In the genomic region with DNA sequence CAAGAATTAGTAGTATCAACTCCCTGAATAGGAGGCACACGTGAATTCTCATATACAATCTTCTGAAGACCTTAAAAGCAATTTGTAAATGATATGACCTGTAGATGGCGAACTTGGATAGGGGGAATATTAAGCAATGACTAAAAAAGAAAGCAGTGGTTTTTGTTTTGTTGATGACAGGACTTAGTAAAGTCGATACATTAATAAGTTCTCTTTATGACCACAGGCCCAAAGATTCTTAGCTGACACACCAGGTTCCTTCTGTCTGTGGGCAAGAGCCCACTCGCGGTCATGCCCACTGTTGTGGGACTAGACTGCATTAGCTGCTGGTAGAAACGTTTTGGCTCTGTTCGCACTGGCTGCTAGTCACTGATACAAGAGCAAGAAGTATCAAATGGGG, we compare ENCODE assay signal across 8 cellular contexts. TPM values are rescaled to one million over a fixed set of nuclear protein-coding genes. Genes with fewer than 3 reads are reported as not detected.
DNase-seq lines count a peak whose midpoint lies in the region; ATAC-seq and TF ChIP-seq lines count a peak whose summit lies in the region.

No MANE protein-coding gene starts in this region.

- no peak overlapping the region for H3K4me3 Mint-ChIP-seq in activated T-cell treated with anti-CD3 and anti-CD28 coated beads, Interleukin-2, amount 50 U/mL, for 72 hours
- peak overlapping the region in 1 of 5 donors; percentile 29 for H3K4me3 Mint-ChIP-seq in immature natural killer cell

- peaks cover 3 to 5% of the 10 kb centered on the region in 2 donors for H3K36me3 Mint-ChIP-seq in activated T-cell treated with anti-CD3 and anti-CD28 coated beads, Interleukin-2, amount 50 U/mL, for 72 hours (ENCODE audit: insufficient read depth in 2 of 2)
- no peaks in the 10 kb centered on the region for H3K36me3 Mint-ChIP-seq in immature natural killer cell

- H3K27ac ChIP-seq in tibial nerve, result no peak overlapping the region

- ATAC-seq in GM18517 (IDR thresholded peaks at IDR 0.05; ENCODE audit: unreplicated experiment) (peak; percentile 80), HG02884 (IDR thresholded peaks at IDR 0.05; ENCODE audit: unreplicated experiment) (peak; percentile 79)
- peak; percentile 69 to 71 for ATAC-seq in activated T-cell treated with anti-CD3 and anti-CD28 coated beads, Interleukin-2, amount 50 U/mL, for 72 hours (replicated peaks in 1 of 2)

- no peak overlapping the region for H3K27ac Mint-ChIP-seq in activated T-cell treated with anti-CD3 and anti-CD28 coated beads, Interleukin-2, amount 50 U/mL, for 72 hours
- no peak overlapping the region for H3K27ac Mint-ChIP-seq in immature natural killer cell

- no peaks in the 10 kb centered on the region for H3K27me3 Mint-ChIP-seq in activated T-cell treated with anti-CD3 and anti-CD28 coated beads, Interleukin-2, amount 50 U/mL, for 72 hours (ENCODE audit: low read depth)
- H3K27me3 Mint-ChIP-seq in immature natural killer cell (ENCODE audit: low read depth in 3 of 3), result peaks cover 0 to 4% (median 3%) of the 10 kb centered on the region in 3 donors

- no peak for TF ChIP-seq POLR2A in tibial nerve (IDR thresholded peaks at IDR 0.05)

- WGBS in tibial nerve, 2 donors, result 41 to 44% methylated on average over 7 of the region's 7 CpGs

- H3K4me1 Mint-ChIP-seq in activated T-cell treated with anti-CD3 and anti-CD28 coated beads, Interleukin-2, amount 50 U/mL, for 72 hours (ENCODE audit: low read depth), result no peaks in the 10 kb centered on the region
- peaks cover 3% of the 10 kb centered on the region in 2 donors for H3K4me1 Mint-ChIP-seq in immature natural killer cell

- no peak overlapping the region for H3K4me3 ChIP-seq in tibial nerve

- H3K36me3 ChIP-seq in tibial nerve, result peaks cover 0 to 35% (median 0%) of the 10 kb centered on the region in 3 donors

- H3K27me3 ChIP-seq in tibial nerve, result no peaks in the 10 kb centered on the region

- no peaks in the 10 kb centered on the region for H3K9me3 Mint-ChIP-seq in activated T-cell treated with anti-CD3 and anti-CD28 coated beads, Interleukin-2, amount 50 U/mL, for 72 hours
- no peaks in the 10 kb centered on the region for H3K9me3 Mint-ChIP-seq in immature natural killer cell

- peaks cover 0 to 6% (median 0%) of the 10 kb centered on the region in 4 donors for H3K4me1 ChIP-seq in tibial nerve

- TF ChIP-seq CTCF in tibial nerve (IDR thresholded peaks at IDR 0.05), result peak; percentile 27 to 41 (median 38)

- no peak for TF ChIP-seq EP300 in tibial nerve (IDR thresholded peaks at IDR 0.05)

- peak; percentile 52 for DNase-seq in COR-L47 (lab: John Stamatoyannopoulos, UW)
- peak; percentile 39 to 84 (median 58) for DNase-seq in NCI-H1417 (lab: John Stamatoyannopoulos, UW)
- peak; percentile 11 to 12 for DNase-seq in activated T-cell treated with anti-CD3 and anti-CD28 coated beads, Interleukin-2, amount 50 U/mL, for 72 hours
- peak; percentile 13 to 40 (median 16) for DNase-seq in immature natural killer cell
- DNase-seq in tibial nerve (ENCODE audit: low spot score in 2 of 2), result no peak
- no peak for DNase-seq in NK-92 treated with Interleukin-12 subunit alpha and Interleukin-12 subunit beta, amount 100 ng/mL, for 24 hours (lab: John Stamatoyannopoulos, UW)

- H3K9me3 ChIP-seq in tibial nerve, result no peaks in the 10 kb centered on the region

RNA-seq across cellular contexts. Expression of a gene that starts 30.8 kb away (rescaled TPM):
- 10 to 100 TPM; 61.6 to 64.7 TPM for total RNA-seq in activated T-cell treated with anti-CD3 and anti-CD28 coated beads, Interleukin-2, amount 50 U/mL, for 72 hours
- 1 to 10 TPM in 1 of 3 donors, under 1 TPM in 1, not detected in 1; 0.32 to 1.3 TPM for polyA plus RNA-seq in immature natural killer cell
- total RNA-seq in tibial nerve, result 10 to 100 TPM; 16.5 to 38.1 (median 31.5) TPM

RNA-seq across cellular contexts. Expression of a gene that starts 42.2 kb away (rescaled TPM):
- total RNA-seq in activated T-cell treated with anti-CD3 and anti-CD28 coated beads, Interleukin-2, amount 50 U/mL, for 72 hours, result 10 to 100 TPM; 82.7 to 87.1 TPM
- polyA plus RNA-seq in immature natural killer cell, result 10 to 100 TPM; 17.2 to 28.0 (median 26.5) TPM
- total RNA-seq in tibial nerve, result 10 to 100 TPM in 1 of 4 donors, 1 to 10 TPM in 3; 2.2 to 12.6 (median 3.7) TPM

Comparison
In these comparisons a context has a peak if more than half of its experiments do, and no peak if none do; other contexts are left out.
1. DNase-seq: peak in COR-L47 (single experiment), NCI-H1417 (3 of 3), activated T-cell treated with anti-CD3 and anti-CD28 coated beads, Interleukin-2, amount 50 U/mL, for 72 hours (2 of 2) and immature natural killer cell (3 of 3); none in tibial nerve (0 of 2) and NK-92 treated with Interleukin-12 subunit alpha and Interleukin-12 subunit beta, amount 100 ng/mL, for 24 hours (single experiment).
2. RNA of a gene that starts 42.2 kb away (total RNA-seq): 82.7 to 87.1 TPM in activated T-cell treated with anti-CD3 and anti-CD28 coated beads, Interleukin-2, amount 50 U/mL, for 72 hours; 2.2 to 12.6 TPM in tibial nerve; every median in the first group is over 4 times any median in the second.
3. Peak in every context shown above with its lines, with median percentiles within 50 percentile points of each other: ATAC-seq.